In genomic region chr3:29153811-29154210, GRCh38 we compare ENCODE assay signal across 10 cellular contexts.
DNase-seq lines count a peak whose midpoint lies in the region; ATAC-seq and TF ChIP-seq lines count a peak whose summit lies in the region.
"Had no signal": no experiment of that assay in that cellular context is flagged by ENCODE, and none has a peak within 500 bp of the region (broad histone marks: within the 10 kb centered on the region; RNA-seq: fewer than 3 reads in every experiment).

No MANE protein-coding gene starts in this region.

- H3K36me3 Mint-ChIP-seq in activated naive CD4-positive, alpha-beta T cell treated with anti-CD3 and anti-CD28 coated beads, Interleukin-2, amount 10 ng/mL, durations not matched to agents 7 days and 5 days, result no peaks in the 10 kb centered on the region
- H3K36me3 Mint-ChIP-seq in activated CD4-positive, alpha-beta memory T cell treated with anti-CD3 and anti-CD28 coated beads, Interleukin-2, amount 10 ng/mL, durations not matched to agents 7 days and 5 days (ENCODE audit: low read depth), result no peaks in the 10 kb centered on the region
- H3K36me3 Mint-ChIP-seq in stimulated activated naive B cell treated with anti-CD40 and anti-IgM and Interleukin-4, amounts not matched to agents 10 μg/mL and 1 μg/mL and 100 μg/mL, for 72 hours, result no peaks in the 10 kb centered on the region
- peaks cover 3% of the 10 kb centered on the region for H3K36me3 Mint-ChIP-seq in mesothelial cell of epicardium

- ATAC-seq in HG03103 (IDR thresholded peaks at IDR 0.05; ENCODE audit: low read depth, unreplicated experiment) (peak; percentile 70), HG03045 (IDR thresholded peaks at IDR 0.05; ENCODE audit: unreplicated experiment) (no peak)
- ATAC-seq in stimulated activated naive B cell treated with anti-CD40 and anti-IgM and Interleukin-4, amounts not matched to agents 10 μg/mL and 1 μg/mL and 100 μg/mL, for 72 hours (replicated peaks), result peak; percentile 85 to 87
- ATAC-seq: Panc1 had no signal

- no peak overlapping the region for H3K27ac Mint-ChIP-seq in activated naive CD4-positive, alpha-beta T cell treated with anti-CD3 and anti-CD28 coated beads, Interleukin-2, amount 10 ng/mL, durations not matched to agents 7 days and 5 days
- no peak overlapping the region for H3K27ac Mint-ChIP-seq in activated CD4-positive, alpha-beta memory T cell treated with anti-CD3 and anti-CD28 coated beads, Interleukin-2, amount 10 ng/mL, durations not matched to agents 7 days and 5 days
- no peak overlapping the region for H3K27ac Mint-ChIP-seq in stimulated activated naive B cell treated with anti-CD40 and anti-IgM and Interleukin-4, amounts not matched to agents 10 μg/mL and 1 μg/mL and 100 μg/mL, for 72 hours
- no peak overlapping the region for H3K27ac Mint-ChIP-seq in mesothelial cell of epicardium

- CTCF ChIA-PET in activated naive CD4-positive, alpha-beta T cell treated with anti-CD3 and anti-CD28 coated beads, Interleukin-2, amount 10 ng/mL, durations not matched to agents 7 days and 5 days (lab: Charles Lee), result interaction anchor here (0.8 to 1.1 kb wide), 3 partner anchors 9 to 533 kb away, joined by 3 read pairs; no protein-coding TSS in a partner anchor
- CTCF ChIA-PET in activated CD4-positive, alpha-beta memory T cell treated with anti-CD3 and anti-CD28 coated beads, Interleukin-2, amount 10 ng/mL, durations not matched to agents 7 days and 5 days (lab: Charles Lee), result interaction anchor here (1.2 kb wide), 1 partner anchor 17 kb away, joined by 5 read pairs; no protein-coding TSS in a partner anchor

- H3K4me3 Mint-ChIP-seq in activated naive CD4-positive, alpha-beta T cell treated with anti-CD3 and anti-CD28 coated beads, Interleukin-2, amount 10 ng/mL, durations not matched to agents 7 days and 5 days, result no peak overlapping the region
- H3K4me3 Mint-ChIP-seq in activated CD4-positive, alpha-beta memory T cell treated with anti-CD3 and anti-CD28 coated beads, Interleukin-2, amount 10 ng/mL, durations not matched to agents 7 days and 5 days, result no peak overlapping the region
- H3K4me3 Mint-ChIP-seq in stimulated activated naive B cell treated with anti-CD40 and anti-IgM and Interleukin-4, amounts not matched to agents 10 μg/mL and 1 μg/mL and 100 μg/mL, for 72 hours, result no peak overlapping the region
- H3K4me3 Mint-ChIP-seq in mesothelial cell of epicardium, result no peak overlapping the region

- peak; percentile 62 for DNase-seq in activated naive CD4-positive, alpha-beta T cell treated with anti-CD3 and anti-CD28 coated beads, Interleukin-2, amount 10 ng/mL, durations not matched to agents 7 days and 5 days
- DNase-seq in activated naive CD4-positive, alpha-beta T cell (lab: John Stamatoyannopoulos, UW), result no peak
- peak; percentile 57 for DNase-seq in activated CD4-positive, alpha-beta memory T cell treated with anti-CD3 and anti-CD28 coated beads, Interleukin-2, amount 10 ng/mL, durations not matched to agents 7 days and 5 days
- DNase-seq in stimulated activated naive B cell treated with anti-CD40 and anti-IgM and Interleukin-4, amounts not matched to agents 10 μg/mL and 1 μg/mL and 100 μg/mL, for 72 hours, result peak; percentile 8
- no peak for DNase-seq in mesothelial cell of epicardium (ENCODE audit: low spot score in 2 of 2, unreplicated experiment in 2 of 2)
- no peak for DNase-seq in NCI-H1092 treated with DMSO at 0.1 percent for 48 hours (lab: John Stamatoyannopoulos, UW)
- DNase-seq: BE2C had no signal

- POLR2A ChIA-PET in activated CD4-positive, alpha-beta memory T cell treated with anti-CD3 and anti-CD28 coated beads, Interleukin-2, amount 10 ng/mL, durations not matched to agents 7 days and 5 days (lab: Charles Lee), result interaction anchor here (1.3 kb wide), 1 partner anchor 33 kb away, joined by 4 read pairs; no protein-coding TSS in a partner anchor

- no peaks in the 10 kb centered on the region for H3K9me3 Mint-ChIP-seq in activated naive CD4-positive, alpha-beta T cell treated with anti-CD3 and anti-CD28 coated beads, Interleukin-2, amount 10 ng/mL, durations not matched to agents 7 days and 5 days
- peaks cover 3% of the 10 kb centered on the region for H3K9me3 Mint-ChIP-seq in activated CD4-positive, alpha-beta memory T cell treated with anti-CD3 and anti-CD28 coated beads, Interleukin-2, amount 10 ng/mL, durations not matched to agents 7 days and 5 days
- no peaks in the 10 kb centered on the region for H3K9me3 Mint-ChIP-seq in stimulated activated naive B cell treated with anti-CD40 and anti-IgM and Interleukin-4, amounts not matched to agents 10 μg/mL and 1 μg/mL and 100 μg/mL, for 72 hours
- H3K9me3 Mint-ChIP-seq in mesothelial cell of epicardium, result peaks cover 9% of the 10 kb centered on the region

- no peak for TF ChIP-seq CTCF in mesothelial cell of epicardium (IDR thresholded peaks at IDR 0.05; ENCODE audit: unreplicated experiment)

- peaks cover 8% of the 10 kb centered on the region for H3K4me1 Mint-ChIP-seq in activated naive CD4-positive, alpha-beta T cell treated with anti-CD3 and anti-CD28 coated beads, Interleukin-2, amount 10 ng/mL, durations not matched to agents 7 days and 5 days
- H3K4me1 Mint-ChIP-seq in activated CD4-positive, alpha-beta memory T cell treated with anti-CD3 and anti-CD28 coated beads, Interleukin-2, amount 10 ng/mL, durations not matched to agents 7 days and 5 days, result peaks cover 9% of the 10 kb centered on the region
- H3K4me1 Mint-ChIP-seq in stimulated activated naive B cell treated with anti-CD40 and anti-IgM and Interleukin-4, amounts not matched to agents 10 μg/mL and 1 μg/mL and 100 μg/mL, for 72 hours, result no peaks in the 10 kb centered on the region
- peaks cover 13% of the 10 kb centered on the region for H3K4me1 Mint-ChIP-seq in mesothelial cell of epicardium

- H3K27me3 Mint-ChIP-seq in activated naive CD4-positive, alpha-beta T cell treated with anti-CD3 and anti-CD28 coated beads, Interleukin-2, amount 10 ng/mL, durations not matched to agents 7 days and 5 days, result no peaks in the 10 kb centered on the region
- H3K27me3 Mint-ChIP-seq in activated CD4-positive, alpha-beta memory T cell treated with anti-CD3 and anti-CD28 coated beads, Interleukin-2, amount 10 ng/mL, durations not matched to agents 7 days and 5 days, result no peaks in the 10 kb centered on the region
- H3K27me3 Mint-ChIP-seq in stimulated activated naive B cell treated with anti-CD40 and anti-IgM and Interleukin-4, amounts not matched to agents 10 μg/mL and 1 μg/mL and 100 μg/mL, for 72 hours, result no peaks in the 10 kb centered on the region
- no peaks in the 10 kb centered on the region for H3K27me3 Mint-ChIP-seq in mesothelial cell of epicardium (ENCODE audit: low read depth)

Comparison
In these comparisons a context has a peak if more than half of its experiments do, and no peak if none do; other contexts are left out.
1. DNase-seq: peak in activated naive CD4-positive, alpha-beta T cell treated with anti-CD3 and anti-CD28 coated beads, Interleukin-2, amount 10 ng/mL, durations not matched to agents 7 days and 5 days (single experiment), activated CD4-positive, alpha-beta memory T cell treated with anti-CD3 and anti-CD28 coated beads, Interleukin-2, amount 10 ng/mL, durations not matched to agents 7 days and 5 days (single experiment) and stimulated activated naive B cell treated with anti-CD40 and anti-IgM and Interleukin-4, amounts not matched to agents 10 μg/mL and 1 μg/mL and 100 μg/mL, for 72 hours (single experiment); none in activated naive CD4-positive, alpha-beta T cell (0 of 4), mesothelial cell of epicardium (0 of 2) and NCI-H1092 treated with DMSO at 0.1 percent for 48 hours (single experiment).